1 cellular context compared by ENCODE assay signal in the genomic region with DNA sequence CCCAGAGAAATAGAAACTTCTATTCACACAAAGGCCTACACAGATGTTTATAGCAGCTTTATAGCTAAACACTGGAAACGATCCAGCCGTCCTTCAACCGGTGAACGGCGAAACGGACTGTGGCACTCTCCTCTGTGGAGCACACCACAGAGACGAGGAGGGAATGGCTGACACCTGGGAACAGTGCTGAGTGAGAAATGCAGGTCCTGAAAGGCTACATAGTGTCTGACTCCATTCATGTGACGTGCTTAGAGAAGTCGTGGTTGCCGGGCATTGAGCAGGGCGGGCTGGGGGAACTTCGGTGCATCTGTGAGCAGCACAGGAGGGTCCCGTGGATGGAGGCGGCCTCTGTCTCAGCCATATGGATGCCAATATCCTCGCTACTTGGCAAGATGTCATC.
TF ChIP-seq lines count a peak whose summit lies in the region.

No MANE protein-coding gene starts in this region.

TF ChIP-seq in WTC11, 78 proteins besides CTCF, POLR2A, EP300 and RAD21 (continued from another document):
- TF ChIP-seq ELF4 (CRISPR knock-in tag; IDR thresholded peaks at IDR 0.05; ENCODE audit: low read depth): no peak
TF ChIP-seq in WTC11: peak in this region for 0.
